ENCODE assay signal across 9 cellular contexts in genomic region chr9:124415852-124416484, GRCh38. TPM values are rescaled to one million over a fixed set of nuclear protein-coding genes. Genes with fewer than 3 reads are reported as not detected.
DNase-seq lines count a peak whose midpoint lies in the region; ATAC-seq and TF ChIP-seq lines count a peak whose summit lies in the region.
"Had no signal": no experiment of that assay in that cellular context is flagged by ENCODE, and none has a peak within 500 bp of the region (broad histone marks: within the 10 kb centered on the region; RNA-seq: fewer than 3 reads in every experiment).

No MANE protein-coding gene starts in this region.

- no peaks in the 10 kb centered on the region for H3K9me3 ChIP-seq in tibial artery

- H3K27ac ChIP-seq in tibial artery = no peak overlapping the region

- H3K36me3 ChIP-seq in tibial artery = peaks cover 32% of the 10 kb centered on the region in 3 donors

- DNase-seq in activated naive CD4-positive, alpha-beta T cell treated with anti-CD3 and anti-CD28 coated beads, Interleukin-2, amount 10 ng/mL, durations not matched to agents 7 days and 5 days = no peak
- DNase-seq in activated naive CD4-positive, alpha-beta T cell treated with anti-CD3 and anti-CD28 coated beads, Interleukin-2, amount 50 U/mL, for 72 hours (ENCODE audit: low spot score in 2 of 2) = no peak
- DNase-seq in activated CD4-positive, alpha-beta memory T cell treated with anti-CD3 and anti-CD28 coated beads for 36 hours = no peak
- DNase-seq in left kidney (ENCODE audit: low read depth, low spot score) = peak; percentile 34
- no peak for DNase-seq in tibial artery
- DNase-seq in NCI-H2081 treated with DMSO at 0.1 percent for 48 hours (lab: John Stamatoyannopoulos, UW) = no peak
- DNase-seq in ACHN = no peak

- H3K4me1 Mint-ChIP-seq in activated naive CD4-positive, alpha-beta T cell treated with anti-CD3 and anti-CD28 coated beads, Interleukin-2, amount 10 ng/mL, durations not matched to agents 7 days and 5 days = peaks cover 33% of the 10 kb centered on the region
- peaks cover 34% of the 10 kb centered on the region for H3K4me1 Mint-ChIP-seq in activated CD4-positive, alpha-beta memory T cell treated with anti-CD3 and anti-CD28 coated beads for 36 hours (ENCODE audit: low read depth)

- CTCF ChIA-PET in activated naive CD4-positive, alpha-beta T cell treated with anti-CD3 and anti-CD28 coated beads, Interleukin-2, amount 10 ng/mL, durations not matched to agents 7 days and 5 days (lab: Charles Lee) = interaction anchor here (0.7 to 7.7 kb wide), 8 partner anchors 9 to 289 kb away, joined by 3 to 92 read pairs (median 4); no protein-coding TSS in a partner anchor
- CTCF ChIA-PET in activated CD4-positive, alpha-beta memory T cell treated with anti-CD3 and anti-CD28 coated beads for 36 hours (lab: Charles Lee) = interaction anchor here (1.1 to 2.2 kb wide), 4 partner anchors 16 to 296 kb away, joined by 3 to 14 read pairs (median 3); no protein-coding TSS in a partner anchor

- TF ChIP-seq CTCF in tibial artery (IDR thresholded peaks at IDR 0.05) = no peak

- H3K4me1 ChIP-seq in tibial artery = peaks cover 0 to 16% (median 12%) of the 10 kb centered on the region in 4 donors

- no peaks in the 10 kb centered on the region for H3K27me3 ChIP-seq in tibial artery

- peak overlapping the region; percentile 95 for H3K4me3 Mint-ChIP-seq in activated naive CD4-positive, alpha-beta T cell treated with anti-CD3 and anti-CD28 coated beads, Interleukin-2, amount 10 ng/mL, durations not matched to agents 7 days and 5 days
- H3K4me3 Mint-ChIP-seq in activated CD4-positive, alpha-beta memory T cell treated with anti-CD3 and anti-CD28 coated beads for 36 hours = peak overlapping the region; percentile 100

- POLR2A ChIA-PET in activated CD4-positive, alpha-beta memory T cell treated with anti-CD3 and anti-CD28 coated beads for 36 hours (lab: Charles Lee) = no interaction called here

- H3K4me3 ChIP-seq in tibial artery = peak overlapping the region; percentile 92 to 95

- H3K36me3 Mint-ChIP-seq in activated naive CD4-positive, alpha-beta T cell treated with anti-CD3 and anti-CD28 coated beads, Interleukin-2, amount 10 ng/mL, durations not matched to agents 7 days and 5 days = peaks cover 34% of the 10 kb centered on the region
- H3K36me3 Mint-ChIP-seq in activated naive CD4-positive, alpha-beta T cell treated with anti-CD3 and anti-CD28 coated beads, Interleukin-2, amount 50 U/mL, for 72 hours = peaks cover 24 to 34% of the 10 kb centered on the region in 2 donors
- peaks cover 32% of the 10 kb centered on the region for H3K36me3 Mint-ChIP-seq in activated CD4-positive, alpha-beta memory T cell treated with anti-CD3 and anti-CD28 coated beads for 36 hours

- H3K27me3 Mint-ChIP-seq in activated naive CD4-positive, alpha-beta T cell treated with anti-CD3 and anti-CD28 coated beads, Interleukin-2, amount 10 ng/mL, durations not matched to agents 7 days and 5 days = peaks cover 4% of the 10 kb centered on the region
- no peaks in the 10 kb centered on the region for H3K27me3 Mint-ChIP-seq in activated CD4-positive, alpha-beta memory T cell treated with anti-CD3 and anti-CD28 coated beads for 36 hours

- no peak for ATAC-seq in activated naive CD4-positive, alpha-beta T cell treated with anti-CD3 and anti-CD28 coated beads, Interleukin-2, amount 50 U/mL, for 72 hours
- ATAC-seq in GM21423 (IDR thresholded peaks at IDR 0.05; ENCODE audit: unreplicated experiment) = no peak

- peaks cover 4% of the 10 kb centered on the region for H3K9me3 Mint-ChIP-seq in activated naive CD4-positive, alpha-beta T cell treated with anti-CD3 and anti-CD28 coated beads, Interleukin-2, amount 10 ng/mL, durations not matched to agents 7 days and 5 days
- H3K9me3 Mint-ChIP-seq in activated naive CD4-positive, alpha-beta T cell treated with anti-CD3 and anti-CD28 coated beads, Interleukin-2, amount 50 U/mL, for 72 hours = peaks cover 0 to 5% of the 10 kb centered on the region in 2 donors
- H3K9me3 Mint-ChIP-seq in activated CD4-positive, alpha-beta memory T cell treated with anti-CD3 and anti-CD28 coated beads for 36 hours = peaks cover 3% of the 10 kb centered on the region

- intact Hi-C loops in activated CD4-positive, alpha-beta memory T cell treated with anti-CD3 and anti-CD28 coated beads for 36 hours (cut with micrococcal nuclease) = loop anchor here (10.0 kb wide), 1 partner anchor 481 kb away; the partner anchor contains the start of gene DENND1A
- intact Hi-C loops in tibial artery (cut with DNase I; ENCODE audit: low total_unique reads) = loop anchor here (5.0 kb wide), 1 partner anchor 356 kb away; the partner anchor contains the start of gene NR6A1

- peak overlapping the region; percentile 90 for H3K27ac Mint-ChIP-seq in activated naive CD4-positive, alpha-beta T cell treated with anti-CD3 and anti-CD28 coated beads, Interleukin-2, amount 10 ng/mL, durations not matched to agents 7 days and 5 days
- H3K27ac Mint-ChIP-seq in activated naive CD4-positive, alpha-beta T cell treated with anti-CD3 and anti-CD28 coated beads, Interleukin-2, amount 50 U/mL, for 72 hours = peak overlapping the region in 1 of 2 donors; percentile 98
- peak overlapping the region; percentile 90 for H3K27ac Mint-ChIP-seq in activated CD4-positive, alpha-beta memory T cell treated with anti-CD3 and anti-CD28 coated beads for 36 hours

- in situ Hi-C loops in ACHN (cut with HindIII; ENCODE audit: low pct_ligation_motif_present, low pct_unique_long_range_greater_than_20kb, low sequenced_read_pairs) = no loop called here

RNA-seq across cellular contexts. Expression of gene PSMB7, which starts 0.7 kb away (rescaled TPM):
- total RNA-seq in activated naive CD4-positive, alpha-beta T cell treated with anti-CD3 and anti-CD28 coated beads, Interleukin-2, amount 50 U/mL, for 72 hours = 100 to 1,000 TPM; 158 to 167 TPM
- 100 to 1,000 TPM; 156 TPM for total RNA-seq in activated CD4-positive, alpha-beta memory T cell treated with anti-CD3 and anti-CD28 coated beads for 36 hours

RNA-seq across cellular contexts. Expression of gene ADGRD2, which starts 34.3 kb away (rescaled TPM):
- not detected for total RNA-seq in activated naive CD4-positive, alpha-beta T cell treated with anti-CD3 and anti-CD28 coated beads, Interleukin-2, amount 50 U/mL, for 72 hours
- not detected for total RNA-seq in activated CD4-positive, alpha-beta memory T cell treated with anti-CD3 and anti-CD28 coated beads for 36 hours
- total RNA-seq: SK-MEL-5 had no signal
